8 cellular contexts compared by ENCODE assay signal in genomic region chr17:38453951-38454421, GRCh38. TPM values are rescaled to one million over a fixed set of nuclear protein-coding genes. Genes with fewer than 3 reads are reported as not detected.
DNase-seq lines count a peak whose midpoint lies in the region; ATAC-seq and TF ChIP-seq lines count a peak whose summit lies in the region.

No MANE protein-coding gene starts in this region.

- H3K36me3 ChIP-seq in ascending aorta, result peaks cover 9 to 12% of the 10 kb centered on the region in 2 donors
- peaks cover 8% of the 10 kb centered on the region for H3K36me3 ChIP-seq in iPS-15b (ENCODE audit: control insufficient read depth, insufficient read depth, low read length)
- H3K36me3 ChIP-seq in tibial artery, result peaks cover 6 to 12% (median 8%) of the 10 kb centered on the region in 3 donors

- intact Hi-C loops in ascending aorta (cut with DNase I) (loop anchor here (1.0 kb wide), 2 partner anchors 10 kb away; no protein-coding TSS in a partner anchor), tibial artery (cut with DNase I; ENCODE audit: low total_unique reads) (no loop called here)

- H3K4me1 ChIP-seq in ascending aorta, result peaks cover 22 to 52% of the 10 kb centered on the region in 2 donors
- peaks cover 46% of the 10 kb centered on the region for H3K4me1 ChIP-seq in iPS-15b (ENCODE audit: control insufficient read depth, insufficient read depth, low read length)
- peaks cover 0 to 81% (median 57%) of the 10 kb centered on the region in 4 donors for H3K4me1 ChIP-seq in tibial artery

- H3K9me3 ChIP-seq in ascending aorta (no peaks in the 10 kb centered on the region), iPS-15b (ENCODE audit: control insufficient read depth, insufficient read depth, low read length) (no peaks in the 10 kb centered on the region), tibial artery (no peaks in the 10 kb centered on the region)

- H3K4me3 ChIP-seq in ascending aorta (peak overlapping the region; percentile 62 to 66), iPS-15b (ENCODE audit: low read depth, low read length) (peak overlapping the region; percentile 48), tibial artery (peak overlapping the region; percentile 52 to 53)

- H3K9ac ChIP-seq in iPS-15b (ENCODE audit: low read depth, low read length), result peak overlapping the region; percentile 65

- no peak for TF ChIP-seq CTCF in ascending aorta (IDR thresholded peaks at IDR 0.05)
- no peak for TF ChIP-seq CTCF in tibial artery (IDR thresholded peaks at IDR 0.05)

- H3K27ac ChIP-seq in ascending aorta (peak overlapping the region; percentile 69 to 84), tibial artery (peak overlapping the region; percentile 79 to 84)

- ATAC-seq in HG03045 (IDR thresholded peaks at IDR 0.05; ENCODE audit: unreplicated experiment) (no peak), HG03108 (IDR thresholded peaks at IDR 0.05; ENCODE audit: unreplicated experiment) (no peak), HG03520 (IDR thresholded peaks at IDR 0.05; ENCODE audit: unreplicated experiment) (no peak)

- no peaks in the 10 kb centered on the region for H3K27me3 ChIP-seq in ascending aorta
- no peaks in the 10 kb centered on the region for H3K27me3 ChIP-seq in iPS-15b (ENCODE audit: control insufficient read depth, insufficient read depth, low read length)
- H3K27me3 ChIP-seq in tibial artery, result no peaks in the 10 kb centered on the region

- DNase-seq in NCI-H345 (lab: John Stamatoyannopoulos, UW) (peak; percentile 12), NCI-H345 treated with DMSO at 0.1 percent for 48 hours (lab: John Stamatoyannopoulos, UW; ENCODE audit: unreplicated experiment) (no peak), ascending aorta (ENCODE audit: low spot score in 2 of 2) (no peak), tibial artery (no peak)

RNA-seq across cellular contexts. Expression of gene ARHGAP23, which starts 25.7 kb away (rescaled TPM):
- total RNA-seq in ascending aorta, result 89.0 TPM
